ENCODE assay signal across 20 cellular contexts in genomic region chr1:161805399-161806197, GRCh38. TPM values are rescaled to one million over a fixed set of nuclear protein-coding genes. Genes with fewer than 3 reads are reported as not detected.
DNase-seq lines count a peak whose midpoint lies in the region; ATAC-seq, FAIRE-seq and TF ChIP-seq lines count a peak whose summit lies in the region.
"Had no signal": no experiment of that assay in that cellular context is flagged by ENCODE, and none has a peak within 500 bp of the region (broad histone marks: within the 10 kb centered on the region; RNA-seq: fewer than 3 reads in every experiment).

No MANE protein-coding gene starts in this region.

- TF ChIP-seq POLR2A in K562 (conservative IDR thresholded peaks at IDR 0.05), result no peak

- POLR2A ChIA-PET in CD4-positive, alpha-beta memory T cell (lab: Charles Lee; ENCODE audit: partially characterized antibody), result no interaction called here
- POLR2A ChIA-PET in K562 (lab: Yijun Ruan, JAX), result no interaction called here
- POLR2A ChIA-PET in naive thymus-derived CD4-positive, alpha-beta T cell (lab: Charles Lee), result no interaction called here

- H3K36me3 ChIP-seq in CD4-positive, alpha-beta memory T cell (ENCODE audit: insufficient read depth, low read length), result peaks cover 19% of the 10 kb centered on the region
- H3K36me3 ChIP-seq in K562 (ENCODE audit: control insufficient read depth, insufficient read depth, low read length), result peaks cover 46% of the 10 kb centered on the region
- peaks cover 4 to 31% (median 10%) of the 10 kb centered on the region in 3 experiments for H3K36me3 ChIP-seq in naive thymus-derived CD4-positive, alpha-beta T cell (ENCODE audit: control insufficient read depth in 2 of 3, insufficient read depth in 3 of 3, low read length in 3 of 3)

- no peak for TF ChIP-seq CTCF in K562 (IDR thresholded peaks at IDR 0.05 in 2 of 3, conservative IDR thresholded peaks at IDR 0.05 in 1 of 3; ENCODE audit: insufficient read depth in 2 of 3, low read depth in 1 of 3, low read length in 3 of 3)

- peaks cover 9 to 16% (median 12%) of the 10 kb centered on the region in 4 donors for H3K4me1 Mint-ChIP-seq in CD4-positive, alpha-beta memory T cell
- peaks cover 3 to 33% (median 19%) of the 10 kb centered on the region in 7 donors for H3K4me1 Mint-ChIP-seq in naive thymus-derived CD4-positive, alpha-beta T cell

- FAIRE-seq in K562 (lab: Jason Lieb, UNC), result no peak
- FAIRE-seq: GM12878, pancreas had no signal

- in situ Hi-C loops in K562 (cut with MboI), result no loop called here

- peaks cover 59 to 63% of the 10 kb centered on the region in 2 donors for H3K36me3 Mint-ChIP-seq in CD4-positive, alpha-beta memory T cell
- peaks cover 16 to 56% (median 43%) of the 10 kb centered on the region in 5 donors for H3K36me3 Mint-ChIP-seq in naive thymus-derived CD4-positive, alpha-beta T cell

- ATAC-seq in K562 (no peak), esophagus mucosa (no peak)
- no peak for ATAC-seq in naive thymus-derived CD4-positive, alpha-beta T cell
- ATAC-seq: GM12878, pancreas had no signal

- peaks cover 0 to 5% of the 10 kb centered on the region in 2 donors for H3K9me3 ChIP-seq in CD4-positive, alpha-beta memory T cell (ENCODE audit: control insufficient read depth in 1 of 2, low read length in 2 of 2)
- H3K9me3 ChIP-seq in K562 (replicated peaks; ENCODE audit: control insufficient read depth, insufficient read depth, low read depth, low read length), result no peaks in the 10 kb centered on the region; the same call in 1 of the 2 replicates
- H3K9me3 ChIP-seq in naive thymus-derived CD4-positive, alpha-beta T cell (ENCODE audit: control insufficient read depth in 2 of 3, low read length in 3 of 3), result no peaks in the 10 kb centered on the region
- H3K9me3 ChIP-seq: pancreas had no signal

- H3K4me3 Mint-ChIP-seq in CD4-positive, alpha-beta memory T cell, result peak overlapping the region in 1 of 8 donors; percentile 1
- H3K4me3 Mint-ChIP-seq in naive thymus-derived CD4-positive, alpha-beta T cell, result no peak overlapping the region
- H3K4me3 Mint-ChIP-seq: activated naive CD8-positive, alpha-beta T cell treated with anti-CD3 and anti-CD28 coated beads, Interleukin-2, amount 10 ng/mL, durations not matched to agents 7 days and 5 days had no signal

- no peak overlapping the region for H3K27ac ChIP-seq in CD4-positive, alpha-beta memory T cell (ENCODE audit: low read depth, low read length)
- no peak overlapping the region for H3K27ac ChIP-seq in K562 (ENCODE audit: extremely low read depth, low read depth, low read length)
- H3K27ac ChIP-seq in naive thymus-derived CD4-positive, alpha-beta T cell (ENCODE audit: low read depth, low read length), result no peak overlapping the region
- H3K27ac ChIP-seq: pancreas had no signal

- H3K79me2 ChIP-seq in K562 (ENCODE audit: control insufficient read depth, insufficient read depth, low read length), result no peaks in the 10 kb centered on the region

- CTCF ChIA-PET in CD4-positive, alpha-beta memory T cell (lab: Charles Lee; ENCODE audit: partially characterized antibody), result no interaction called here
- CTCF ChIA-PET in K562 (lab: Yijun Ruan, JAX; ENCODE audit: low intra/inter-chr PET ratio), result no interaction called here
- CTCF ChIA-PET in naive thymus-derived CD4-positive, alpha-beta T cell (lab: Charles Lee), result no interaction called here

- H3K9me3 Mint-ChIP-seq in CD4-positive, alpha-beta memory T cell, result peaks cover 2 to 15% (median 10%) of the 10 kb centered on the region in 8 donors
- H3K9me3 Mint-ChIP-seq in naive thymus-derived CD4-positive, alpha-beta T cell, result peaks cover 0 to 16% (median 11%) of the 10 kb centered on the region in 11 donors

- no peaks in the 10 kb centered on the region for H3K27me3 ChIP-seq in CD4-positive, alpha-beta memory T cell (ENCODE audit: insufficient read depth, low read length)
- H3K27me3 ChIP-seq in K562 (ENCODE audit: control insufficient read depth in 2 of 2, insufficient read depth in 2 of 2, low read length in 2 of 2), result no peaks in the 10 kb centered on the region
- H3K27me3 ChIP-seq in naive thymus-derived CD4-positive, alpha-beta T cell (ENCODE audit: control insufficient read depth in 2 of 2, insufficient read depth in 2 of 2, low read length in 2 of 2), result no peaks in the 10 kb centered on the region
- H3K27me3 ChIP-seq: pancreas had no signal

- no peak overlapping the region for H3K9ac ChIP-seq in K562 (ENCODE audit: insufficient read depth in 1 of 2, low read depth in 2 of 2, low read length in 2 of 2)

- no TSS peak for BruUV-seq in K562 (replicated peaks; lab: Mats Ljungman, UMichigan)

- TF ChIP-seq EP300 in K562 (IDR thresholded peaks at IDR 0.05; ENCODE audit: low read length), result no peak

- TF ChIP-seq RAD21 in K562 (CRISPR knock-in tag; conservative IDR thresholded peaks at IDR 0.05 in 1 of 2, IDR thresholded peaks at IDR 0.05 in 1 of 2), result no peak

- intact Hi-C loops in CD4-positive, alpha-beta memory T cell (cut with micrococcal nuclease), result no loop called here
- intact Hi-C loops in K562 (cut with micrococcal nuclease), result no loop called here
- intact Hi-C loops in naive thymus-derived CD4-positive, alpha-beta T cell (cut with micrococcal nuclease), result loop anchor here in 1 of 2 donors (5.0 kb wide), 1 partner anchor 37 kb away; no protein-coding TSS in a partner anchor

- no peak overlapping the region for H2AFZ ChIP-seq in K562 (ENCODE audit: low read depth, low read length)

- no peak overlapping the region for H3K4me3 ChIP-seq in CD4-positive, alpha-beta memory T cell (ENCODE audit: low read length in 2 of 2)
- H3K4me3 ChIP-seq in K562, result no peak overlapping the region
- no peak overlapping the region for H3K4me3 ChIP-seq in naive thymus-derived CD4-positive, alpha-beta T cell (ENCODE audit: low read length)
- H3K4me3 ChIP-seq: GM12878, lung, pancreas had no signal

- no peak for DNase-seq in CD4-positive, alpha-beta memory T cell
- DNase-seq in OCI-M1 (lab: John Stamatoyannopoulos, UW) (peak; percentile 66), K562 (ENCODE audit: extremely low read depth in 1 of 4, low spot score in 3 of 4) (no peak), glomerular visceral epithelial cell (ENCODE audit: extremely low spot score) (no peak), OCI-M2 (lab: John Stamatoyannopoulos, UW; ENCODE audit: unreplicated experiment) (no peak)
- DNase-seq in naive thymus-derived CD4-positive, alpha-beta T cell, result no peak
- DNase-seq: activated CD8-positive, alpha-beta memory T cell treated with anti-CD3 and anti-CD28 coated beads, Interleukin-2, amount 50 U/mL, for 48 hours; activated naive CD8-positive, alpha-beta T cell treated with anti-CD3 and anti-CD28 coated beads, Interleukin-2, amount 10 ng/mL, durations not matched to agents 7 days and 5 days; C1 segment of cervical spinal cord; erythroblast; GDM1; head of caudate nucleus; NCI-H1417; NCI-H2171 treated with DMSO at 0.1 percent for 48 hours; NCI-H774; pancreas; stimulated activated CD4-positive, alpha-beta T cell treated with anti-CD3 and anti-CD28 coated beads, Interleukin-4, amount 100 ng/mL, for 1 hour had no signal

- no peaks in the 10 kb centered on the region for H3K9me1 ChIP-seq in K562 (ENCODE audit: control insufficient read depth, insufficient read depth, low read length)

- H3K4me2 ChIP-seq in K562 (ENCODE audit: insufficient read depth, low read length), result no peak overlapping the region

- H4K20me1 ChIP-seq in K562 (replicated peaks; ENCODE audit: control insufficient read depth, insufficient read depth, low read length), result no peaks in the 10 kb centered on the region

- WGBS in K562 (ENCODE audit: insufficient coverage, low coverage, missing lambda C conversion rate), result 85% methylated on average over 3 of the region's 3 CpGs

- peak overlapping the region in 5 of 7 donors; percentile 3 to 92 (median 61) for H3K27ac Mint-ChIP-seq in CD4-positive, alpha-beta memory T cell
- H3K27ac Mint-ChIP-seq in naive thymus-derived CD4-positive, alpha-beta T cell, result peak overlapping the region in 6 of 9 donors; percentile 9 to 71 (median 50)
- H3K27ac Mint-ChIP-seq: activated naive CD8-positive, alpha-beta T cell treated with anti-CD3 and anti-CD28 coated beads, Interleukin-2, amount 10 ng/mL, durations not matched to agents 7 days and 5 days had no signal

- no peaks in the 10 kb centered on the region for H3K27me3 Mint-ChIP-seq in CD4-positive, alpha-beta memory T cell
- no peaks in the 10 kb centered on the region for H3K27me3 Mint-ChIP-seq in naive thymus-derived CD4-positive, alpha-beta T cell
- H3K27me3 Mint-ChIP-seq: activated naive CD8-positive, alpha-beta T cell treated with anti-CD3 and anti-CD28 coated beads, Interleukin-2, amount 10 ng/mL, durations not matched to agents 7 days and 5 days had no signal

- H3K4me1 ChIP-seq in CD4-positive, alpha-beta memory T cell (ENCODE audit: insufficient read depth, low read length), result no peaks in the 10 kb centered on the region
- H3K4me1 ChIP-seq in K562 (replicated peaks in 1 of 2; ENCODE audit: control insufficient read depth in 2 of 2, insufficient read depth in 2 of 2, low read length in 2 of 2), result no peaks in the 10 kb centered on the region
- no peaks in the 10 kb centered on the region for H3K4me1 ChIP-seq in naive thymus-derived CD4-positive, alpha-beta T cell (ENCODE audit: control insufficient read depth in 2 of 2, insufficient read depth in 2 of 2, low read length in 2 of 2)
- H3K4me1 ChIP-seq: pancreas had no signal

RNA-seq across cellular contexts. Expression of gene ATF6, which starts 39.5 kb away (rescaled TPM):
- total RNA-seq in CD4-positive, alpha-beta memory T cell, result 10 to 100 TPM; 22.3 to 22.4 TPM
- polyA plus RNA-seq in CD4-positive, alpha-beta memory T cell, result 10 to 100 TPM; 14.3 to 22.7 TPM
- 30.1 and 51.8 TPM in 2 replicates for total RNA-seq in K562 (2011; cell fraction: chromatin; rRNA removed; ENCODE audit: low replicate concordance)
- 23.8 and 27.5 TPM in 2 replicates for total RNA-seq in K562 (2011; cell fraction: nucleolus; rRNA removed)
- total RNA-seq in K562 (2011; cell fraction: nucleoplasm; rRNA removed), result 40.7 and 61.9 TPM in 2 replicates
- 14.5 and 16.2 TPM in 2 replicates for total RNA-seq in K562 (2014; rRNA removed)
- 29.4 and 34.7 TPM in 2 replicates for total RNA-seq in K562 (2014; rRNA removed; fragmentation: Illumina TruSeq; extraction: Trizol)
- total RNA-seq in K562 (2015; rRNA removed; fragmentation: Illumina TruSeq; extraction: Trizol), result 26.6 and 28.8 TPM in 2 replicates
- 20.4 and 22.1 TPM in 2 replicates for total RNA-seq in K562 (2021)
- polyA plus RNA-seq in K562 (2011; rRNA removed), result 28.1 and 32.4 TPM in 2 replicates
- polyA plus RNA-seq in K562 (2011; cell fraction: cytosol; rRNA removed), result 10.8 and 16.1 TPM in 2 replicates
- 8.9 and 12.2 TPM in 2 replicates for polyA plus RNA-seq in K562 (2011; cell fraction: nucleus; rRNA removed)
- 13.9 and 24.9 TPM in 2 replicates for polyA plus RNA-seq in K562 (2012)
- polyA plus RNA-seq in K562 (2014; fragmentation: Illumina TruSeq; extraction: Trizol), result 22.1 and 26.7 TPM in 2 replicates
- 10 to 100 TPM; 11.7 to 15.1 TPM for polyA plus RNA-seq in K562 (2014; fragmentation: Nextera tagmentation; extraction: Ambion mirVana)
- polyA plus RNA-seq in K562 (2014; rRNA removed), result 14.8 and 16.6 TPM in 2 replicates
- polyA minus RNA-seq in K562 (2011; rRNA and poly(A)+ RNA removed), result 49.7 TPM in 2 replicates
- 12.4 and 15.8 TPM in 2 replicates for polyA minus RNA-seq in K562 (2011; cell fraction: cytosol; rRNA and poly(A)+ RNA removed)
- 17.4 and 27.2 TPM in 2 replicates for polyA minus RNA-seq in K562 (2011; cell fraction: nucleus; rRNA and poly(A)+ RNA removed)
- total RNA-seq in naive thymus-derived CD4-positive, alpha-beta T cell, result 10 to 100 TPM; 22.4 to 27.5 (median 26.9) TPM
- 10 to 100 TPM; 17.9 to 20.3 TPM for polyA plus RNA-seq in naive thymus-derived CD4-positive, alpha-beta T cell
- 11.4 TPM for total RNA-seq in esophagus mucosa

RNA-seq across cellular contexts. Expression of gene DUSP12, which starts 56.0 kb away (rescaled TPM):
- 10 to 100 TPM; 30.4 to 31.6 TPM for total RNA-seq in CD4-positive, alpha-beta memory T cell
- 10 to 100 TPM; 53.8 to 86.5 TPM for polyA plus RNA-seq in CD4-positive, alpha-beta memory T cell
- total RNA-seq in K562 (2011; cell fraction: chromatin; rRNA removed; ENCODE audit: low replicate concordance), result 52.6 and 81.7 TPM in 2 replicates
- total RNA-seq in K562 (2011; cell fraction: nucleolus; rRNA removed), result 43.2 and 51.6 TPM in 2 replicates
- total RNA-seq in K562 (2011; cell fraction: nucleoplasm; rRNA removed), result 34.3 and 41.1 TPM in 2 replicates
- 55.4 and 62.7 TPM in 2 replicates for total RNA-seq in K562 (2014; rRNA removed)
- total RNA-seq in K562 (2014; rRNA removed; fragmentation: Illumina TruSeq; extraction: Trizol), result 42.3 and 44.3 TPM in 2 replicates
- 42.4 and 48.0 TPM in 2 replicates for total RNA-seq in K562 (2015; rRNA removed; fragmentation: Illumina TruSeq; extraction: Trizol)
- 41.0 and 43.6 TPM in 2 replicates for total RNA-seq in K562 (2021)
- 75.2 and 80.4 TPM in 2 replicates for polyA plus RNA-seq in K562 (2011; rRNA removed)
- 43.1 and 48.0 TPM in 2 replicates for polyA plus RNA-seq in K562 (2011; cell fraction: cytosol; rRNA removed)
- polyA plus RNA-seq in K562 (2011; cell fraction: nucleus; rRNA removed), result 69.1 and 74.8 TPM in 2 replicates
- 41.7 and 47.0 TPM in 2 replicates for polyA plus RNA-seq in K562 (2012)
- polyA plus RNA-seq in K562 (2014; fragmentation: Illumina TruSeq; extraction: Trizol), result 38.5 and 54.6 TPM in 2 replicates
- 10 to 100 TPM; 10.4 to 15.0 TPM for polyA plus RNA-seq in K562 (2014; fragmentation: Nextera tagmentation; extraction: Ambion mirVana)
- polyA plus RNA-seq in K562 (2014; rRNA removed), result 80.8 and 81.4 TPM in 2 replicates
- 34.2 and 40.0 TPM in 2 replicates for polyA minus RNA-seq in K562 (2011; rRNA and poly(A)+ RNA removed)
- polyA minus RNA-seq in K562 (2011; cell fraction: cytosol; rRNA and poly(A)+ RNA removed), result 20.6 and 27.8 TPM in 2 replicates
- polyA minus RNA-seq in K562 (2011; cell fraction: nucleus; rRNA and poly(A)+ RNA removed), result 26.9 and 35.7 TPM in 2 replicates
- total RNA-seq in naive thymus-derived CD4-positive, alpha-beta T cell, result 10 to 100 TPM; 16.1 to 31.4 (median 24.1) TPM
- polyA plus RNA-seq in naive thymus-derived CD4-positive, alpha-beta T cell, result 10 to 100 TPM; 74.3 to 75.2 TPM
- total RNA-seq in esophagus mucosa, result 13.0 TPM
